In the genomic region with DNA sequence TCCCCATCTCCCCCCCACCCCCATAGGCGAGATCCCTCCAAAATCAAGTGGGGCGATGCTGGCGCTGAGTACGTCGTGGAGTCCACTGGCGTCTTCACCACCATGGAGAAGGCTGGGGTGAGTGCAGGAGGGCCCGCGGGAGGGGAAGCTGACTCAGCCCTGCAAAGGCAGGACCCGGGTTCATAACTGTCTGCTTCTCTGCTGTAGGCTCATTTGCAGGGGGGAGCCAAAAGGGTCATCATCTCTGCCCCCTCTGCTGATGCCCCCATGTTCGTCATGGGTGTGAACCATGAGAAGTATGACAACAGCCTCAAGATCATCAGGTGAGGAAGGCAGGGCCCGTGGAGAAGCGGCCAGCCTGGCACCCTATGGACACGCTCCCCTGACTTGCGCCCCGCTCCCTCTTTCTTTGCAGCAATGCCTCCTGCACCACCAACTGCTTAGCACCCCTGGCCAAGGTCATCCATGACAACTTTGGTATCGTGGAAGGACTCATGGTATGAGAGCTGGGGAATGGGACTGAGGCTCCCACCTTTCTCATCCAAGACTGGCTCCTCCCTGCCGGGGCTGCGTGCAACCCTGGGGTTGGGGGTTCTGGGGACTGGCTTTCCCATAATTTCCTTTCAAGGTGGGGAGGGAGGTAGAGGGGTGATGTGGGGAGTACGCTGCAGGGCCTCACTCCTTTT, we compare ENCODE assay signal across 8 cellular contexts. TPM values are rescaled to one million over a fixed set of nuclear protein-coding genes. Genes with fewer than 3 reads are reported as not detected.
DNase-seq lines count a peak whose midpoint lies in the region; ATAC-seq and TF ChIP-seq lines count a peak whose summit lies in the region.

No MANE protein-coding gene starts in this region.

- H3K4me2 ChIP-seq in H9 (ENCODE audit: insufficient read depth, insufficient read length, low read length): peak overlapping the region; percentile 73

- peak overlapping the region in 2 of 8 donors; percentile 6 to 99 for H3K4me3 ChIP-seq in spleen

- no peak overlapping the region for H3K9ac ChIP-seq in H9 (ENCODE audit: extremely low read depth, insufficient read length, low read length)

- ATAC-seq in HG03025 (IDR thresholded peaks at IDR 0.05; ENCODE audit: low FRiP score, unreplicated experiment): no peak
- no peak for ATAC-seq in HG02885 (IDR thresholded peaks at IDR 0.05; ENCODE audit: poor library complexity, unreplicated experiment)
- no peak for ATAC-seq in GM21737 (IDR thresholded peaks at IDR 0.05; ENCODE audit: unreplicated experiment)

- peak overlapping the region; percentile 88 to 96 (median 93); a peak in 6 of 7 replicates for H3K27ac Mint-ChIP-seq in H9
- H3K27ac Mint-ChIP-seq in T-helper 2 cell treated with Interferon-gamma antibody and Interleukin-4, amounts not matched to agents 5 μg/mL and 100 μg/mL, for 36 hours: peak overlapping the region; percentile 100

- peaks cover 18% of the 10 kb centered on the region for H3K23me2 ChIP-seq in H9 (ENCODE audit: insufficient read length, low read depth, low read length, poor library complexity, severe bottlenecking)

- H3K56ac ChIP-seq in H9 (ENCODE audit: insufficient read length, low read depth, low read length): no peak overlapping the region

- H2BK120ac ChIP-seq in H9 (ENCODE audit: low read depth, low read length, poor library complexity, severe bottlenecking): no peak overlapping the region

- no peak overlapping the region for H3K23ac ChIP-seq in H9 (ENCODE audit: insufficient read length, low read depth, low read length)

- intact Hi-C loops in spleen (cut with DNase I; ENCODE audit: low total_unique reads): loop anchor here (5.0 kb wide), 1 partner anchor 115 kb away; no protein-coding TSS in a partner anchor

- H2BK20ac ChIP-seq in H9 (ENCODE audit: low read depth, low read length, poor library complexity, severe bottlenecking): no peak overlapping the region

- H4K20me1 ChIP-seq in H9 (ENCODE audit: control insufficient read depth, insufficient read depth, insufficient read length): peaks cover 2% of the 10 kb centered on the region

- peaks cover 0 to 61% (median 31%) of the 10 kb centered on the region in 6 donors for H3K36me3 ChIP-seq in spleen

- no peaks in the 10 kb centered on the region; a peak in 1 of 5 replicates for H3K9me3 Mint-ChIP-seq in H9
- no peaks in the 10 kb centered on the region for H3K9me3 Mint-ChIP-seq in T-helper 2 cell treated with Interferon-gamma antibody and Interleukin-4, amounts not matched to agents 5 μg/mL and 100 μg/mL, for 36 hours

- H2BK15ac ChIP-seq in H9 (ENCODE audit: low read depth, low read length): no peak overlapping the region

- H2AFZ ChIP-seq in H9 (ENCODE audit: low read length): no peak overlapping the region

- H3K9me3 ChIP-seq in H9 (ENCODE audit: control insufficient read depth, low read depth, low read length) (no peaks in the 10 kb centered on the region), spleen (no peaks in the 10 kb centered on the region)

- H3K18ac ChIP-seq in H9 (ENCODE audit: insufficient read length, low read depth, low read length): no peak overlapping the region

- no peak overlapping the region for H2BK12ac ChIP-seq in H9 (ENCODE audit: insufficient read length, low read depth, low read length)

- peak overlapping the region; percentile 92 to 97 for H3K4me3 Mint-ChIP-seq in H9
- H3K4me3 Mint-ChIP-seq in T-helper 2 cell treated with Interferon-gamma antibody and Interleukin-4, amounts not matched to agents 5 μg/mL and 100 μg/mL, for 36 hours: peak overlapping the region; percentile 99

- H3K79me2 ChIP-seq in H9 (ENCODE audit: insufficient read depth, low read length): peaks cover 9% of the 10 kb centered on the region; the same call in 1 of the 2 replicates

- no peak overlapping the region for H3K4ac ChIP-seq in H9 (ENCODE audit: low read depth, low read length)

- H3K4me1 Mint-ChIP-seq in H9: peaks cover 44 to 47% of the 10 kb centered on the region in 2 experiments
- peaks cover 53% of the 10 kb centered on the region for H3K4me1 Mint-ChIP-seq in T-helper 2 cell treated with Interferon-gamma antibody and Interleukin-4, amounts not matched to agents 5 μg/mL and 100 μg/mL, for 36 hours (ENCODE audit: low read depth)

- no peak overlapping the region for H3T11ph ChIP-seq in H9 (ENCODE audit: low read length)

- H2BK5ac ChIP-seq in H9 (ENCODE audit: insufficient read length, low read length): no peak overlapping the region

- no peaks in the 10 kb centered on the region for H3K79me1 ChIP-seq in H9 (ENCODE audit: insufficient read depth, low read depth, low read length, poor library complexity, severe bottlenecking)

- H3K27ac ChIP-seq in H9 (ENCODE audit: insufficient read length, low read depth, low read length) (no peak overlapping the region), spleen (peak overlapping the region; percentile 69 to 99 (median 96))

- DNase-seq in H9 (peak; percentile 40), fibroblast of gingiva (ENCODE audit: low read depth) (peak; percentile 24), spleen (no peak), NCI-H2029 (lab: John Stamatoyannopoulos, UW) (no peak)
- DNase-seq in T-helper 2 cell treated with Interferon-gamma antibody and Interleukin-4, amounts not matched to agents 5 μg/mL and 100 μg/mL, for 36 hours (ENCODE audit: low spot score): no peak

- H3K36me3 Mint-ChIP-seq in H9 (ENCODE audit: insufficient read depth in 1 of 3, low read depth in 3 of 3): peaks cover 37 to 65% (median 40%) of the 10 kb centered on the region in 3 experiments
- H3K36me3 Mint-ChIP-seq in T-helper 2 cell treated with Interferon-gamma antibody and Interleukin-4, amounts not matched to agents 5 μg/mL and 100 μg/mL, for 36 hours (ENCODE audit: low read depth): peaks cover 65% of the 10 kb centered on the region

- TF ChIP-seq CTCF in H9 (conservative IDR thresholded peaks at IDR 0.05) (no peak), spleen (IDR thresholded peaks at IDR 0.05 in 8 of 11, conservative IDR thresholded peaks at IDR 0.05 in 3 of 11) (no peak)

- WGBS in H9 (ENCODE audit: extremely low coverage, insufficient read length, low lambda C conversion rate): no CpG with 5 or more reads among the region's 19 CpGs
- WGBS in spleen, 5 donors: 45 to 75% (median 58%) methylated on average over 13 to 19 of the region's 19 CpGs

- H3K14ac ChIP-seq in H9 (ENCODE audit: insufficient read depth, low read length): no peak overlapping the region

- no peak overlapping the region for H2AK5ac ChIP-seq in H9 (ENCODE audit: insufficient read length, low read length)

- no peak overlapping the region for H4K91ac ChIP-seq in H9 (ENCODE audit: insufficient read length, low read depth, low read length)

- H3K27me3 ChIP-seq in H9 (ENCODE audit: insufficient read depth, low read length): no peaks in the 10 kb centered on the region
- no peaks in the 10 kb centered on the region for H3K27me3 ChIP-seq in spleen (replicated peaks in 1 of 7)

- H3K4me1 ChIP-seq in H9 (ENCODE audit: insufficient read depth, low read length): no peaks in the 10 kb centered on the region; the same call in 1 of the 2 replicates
- H3K4me1 ChIP-seq in spleen: peaks cover 66 to 92% (median 87%) of the 10 kb centered on the region in 6 donors

- no peak for TF ChIP-seq POLR2A in spleen (IDR thresholded peaks at IDR 0.05)

- H4K5ac ChIP-seq in H9 (ENCODE audit: insufficient read length, low read depth, low read length): no peak overlapping the region

- no peak overlapping the region for H4K8ac ChIP-seq in H9 (replicated peaks; ENCODE audit: insufficient read length, low read depth, low read length)

- H3K27me3 Mint-ChIP-seq in H9 (ENCODE audit: low read depth): peaks cover 5% of the 10 kb centered on the region; the same call in 1 of the 2 replicates
- no peaks in the 10 kb centered on the region for H3K27me3 Mint-ChIP-seq in T-helper 2 cell treated with Interferon-gamma antibody and Interleukin-4, amounts not matched to agents 5 μg/mL and 100 μg/mL, for 36 hours (ENCODE audit: low read depth)

RNA-seq across cellular contexts. Expression of a gene that starts 2.7 kb away (rescaled TPM):
- 4,581 and 4,651 TPM in 2 replicates for total RNA-seq in H9 (2021)
- 1,000 to 10,000 TPM in 5 of 7 donors, 100 to 1,000 TPM in 2; 998 to 1,580 (median 1,404) TPM for total RNA-seq in spleen
- 1,000 to 10,000 TPM; 1,133 to 1,680 (median 1,180) TPM for polyA plus RNA-seq in spleen

RNA-seq across cellular contexts. Expression of a gene that starts 18.8 kb away (rescaled TPM):
- 16.3 and 17.9 TPM in 2 replicates for total RNA-seq in H9 (2021)
- total RNA-seq in spleen: 10 to 100 TPM; 32.2 to 51.2 (median 39.7) TPM
- polyA plus RNA-seq in spleen: 10 to 100 TPM; 27.8 to 78.3 (median 63.2) TPM

RNA-seq across cellular contexts. Expression of a gene that starts 31.1 kb away (rescaled TPM):
- total RNA-seq in H9 (2021) (136 and 137 TPM in 2 replicates), spleen (10 to 100 TPM; 37.0 to 58.7 (median 47.5) TPM)
- 10 to 100 TPM; 25.8 to 40.7 (median 37.6) TPM for polyA plus RNA-seq in spleen

RNA-seq across cellular contexts. Expression of a gene that starts 43.1 kb away (rescaled TPM):
- total RNA-seq in H9 (2021) (105 and 114 TPM in 2 replicates), spleen (10 to 100 TPM; 29.9 to 49.2 (median 39.6) TPM)
- 10 to 100 TPM; 12.0 to 14.1 (median 14.0) TPM for polyA plus RNA-seq in spleen

RNA-seq across cellular contexts. Expression of a gene that starts 44.0 kb away (rescaled TPM):
- total RNA-seq in H9 (2021) (321 and 329 TPM in 2 replicates), spleen (10 to 100 TPM; 34.0 to 94.0 (median 89.3) TPM)
- 100 to 1,000 TPM in 2 of 3 donors, 10 to 100 TPM in 1; 73.4 to 137 (median 109) TPM for polyA plus RNA-seq in spleen

Comparison
In these comparisons a context has a peak if more than half of its experiments do, and no peak if none do; other contexts are left out.
1. DNase-seq: peak in H9 (single experiment) and fibroblast of gingiva (single experiment); none in T-helper 2 cell treated with Interferon-gamma antibody and Interleukin-4, amounts not matched to agents 5 μg/mL and 100 μg/mL, for 36 hours (single experiment), spleen (single experiment) and NCI-H2029 (single experiment).